In genomic region chr11:2931416-2931746, GRCh38 we compare ENCODE assay signal across 13 cellular contexts.
"Had no signal": no experiment of that assay in that cellular context is flagged by ENCODE, and none has a peak within 500 bp of the region (broad histone marks: within the 10 kb centered on the region; RNA-seq: fewer than 3 reads in every experiment).

No MANE protein-coding gene starts in this region.

- H3K36me3 ChIP-seq: colonic mucosa, right atrium auricular region, tibial nerve had no signal

- H3K9me3 Mint-ChIP-seq: memory B cell had no signal

- H3K9me3 ChIP-seq: body of pancreas, colonic mucosa, mucosa of descending colon, right atrium auricular region, tibial nerve had no signal

- H3K27me3 Mint-ChIP-seq: activated naive CD8-positive, alpha-beta T cell had no signal

- H3K36me3 Mint-ChIP-seq: activated CD8-positive, alpha-beta memory T cell treated with anti-CD3 and anti-CD28 coated beads, Interleukin-2, amount 10 ng/mL, durations not matched to agents 7 days and 5 days; activated naive CD8-positive, alpha-beta T cell; memory B cell; naive thymus-derived CD4-positive, alpha-beta T cell had no signal

- H3K4me3 ChIP-seq: body of pancreas, colonic mucosa, mucosa of descending colon, tibial nerve had no signal

- H3K4me3 Mint-ChIP-seq: activated CD8-positive, alpha-beta memory T cell treated with anti-CD3 and anti-CD28 coated beads, Interleukin-2, amount 10 ng/mL, durations not matched to agents 7 days and 5 days had no signal

- DNase-seq: amniotic stem cell; central memory CD4-positive, alpha-beta T cell; effector CD4-positive, alpha-beta T cell had no signal

- H3K27ac ChIP-seq: foreskin keratinocyte, right atrium auricular region had no signal

- H3K27me3 ChIP-seq: colonic mucosa, foreskin keratinocyte had no signal

- H3K27ac Mint-ChIP-seq: activated CD8-positive, alpha-beta memory T cell treated with anti-CD3 and anti-CD28 coated beads, Interleukin-2, amount 10 ng/mL, durations not matched to agents 7 days and 5 days; activated naive CD8-positive, alpha-beta T cell; memory B cell had no signal
